Comparison of ENCODE assay signal across 1 cellular context in the genomic region with DNA sequence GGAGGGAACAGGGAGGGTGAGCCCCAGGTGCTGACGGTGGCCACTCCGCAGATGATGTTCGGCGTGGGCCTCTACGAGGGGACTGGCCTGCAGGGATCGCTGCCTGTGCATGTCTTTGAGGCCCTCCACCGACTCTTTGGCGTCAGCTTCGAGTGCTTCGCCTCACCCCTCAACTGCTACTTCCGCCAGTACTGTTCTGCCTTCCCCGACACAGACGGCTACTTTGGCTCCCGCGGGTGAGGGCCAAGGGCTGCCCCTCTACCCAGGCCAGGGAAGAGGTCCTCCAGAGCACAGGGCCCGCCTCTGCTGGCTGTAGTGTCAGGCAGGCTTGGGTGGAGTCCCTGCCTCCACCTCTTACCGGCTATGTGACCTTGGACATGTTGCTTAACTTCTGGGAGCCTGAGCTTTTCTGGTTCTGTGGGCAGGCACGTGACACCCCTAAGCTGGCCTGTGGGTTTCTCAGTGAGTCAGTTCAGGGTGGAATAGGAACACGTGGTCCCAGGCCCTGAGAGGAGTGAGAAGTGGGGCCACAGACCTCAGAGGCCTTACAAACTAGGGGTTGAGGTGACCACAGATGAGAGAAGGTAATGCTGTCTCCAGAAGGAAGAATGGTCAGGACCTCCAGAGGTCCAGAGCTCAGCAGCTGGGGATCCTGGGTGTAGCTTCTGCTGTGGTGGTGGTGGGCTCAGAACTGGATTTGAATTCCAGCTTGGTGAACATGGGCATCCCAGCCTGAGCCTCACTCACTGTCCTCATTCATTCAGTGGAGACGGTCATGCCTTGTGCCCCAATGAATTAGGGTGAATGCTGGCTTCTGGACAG.
A peak's percentile ranks its signal among the peaks of the same experiment; 100 is the strongest.
TF ChIP-seq lines count a peak whose summit lies in the region.

No MANE protein-coding gene starts in this region.

TF ChIP-seq in HepG2, 621 proteins besides CTCF, POLR2A, EP300 and RAD21 (continues in another document):
- TF ChIP-seq ZNF350 (CRISPR knock-in tag; IDR thresholded peaks at IDR 0.05; ENCODE audit: borderline replicate concordance, low read depth) (peak; percentile 99), ZBTB7B (CRISPR knock-in tag; IDR thresholded peaks at IDR 0.05) (peak; percentile 62; the same call in 1 of the 2 replicates), ZNF280D (CRISPR knock-in tag; IDR thresholded peaks at IDR 0.05) (peak; percentile 78), MNT (IDR thresholded peaks at IDR 0.05) (peak; percentile 99), HNF4G (IDR thresholded peaks at IDR 0.05; ENCODE audit: borderline replicate concordance, low read depth, low read length) (peak; percentile 22; the same call in 1 of the 2 replicates), HNF4G (CRISPR knock-in tag; IDR thresholded peaks at IDR 0.05; ENCODE audit: borderline replicate concordance, low read depth) (0 out of 2 replicates have a peak, but pooled peaks have one; percentile 27), JARID2 (CRISPR knock-in tag; IDR thresholded peaks at IDR 0.05; ENCODE audit: insufficient replicate concordance) (peak; percentile 70), ZNF781 (CRISPR knock-in tag; IDR thresholded peaks at IDR 0.05; ENCODE audit: borderline replicate concordance, not compliant biosample characterization) (no peak), ZBTB7A (CRISPR knock-in tag; IDR thresholded peaks at IDR 0.05) (peak; percentile 51; the same call in 1 of the 2 replicates), MLLT10 (CRISPR knock-in tag; IDR thresholded peaks at IDR 0.05) (no peak), NONO (IDR thresholded peaks at IDR 0.05) (no peak), NONO (CRISPR knock-in tag; conservative IDR thresholded peaks at IDR 0.05) (peak; percentile 91), MYNN (CRISPR knock-in tag; IDR thresholded peaks at IDR 0.05; ENCODE audit: low read depth) (peak; percentile 93; the same call in 1 of the 2 replicates), ZNF83 (CRISPR knock-in tag; IDR thresholded peaks at IDR 0.05; ENCODE audit: borderline replicate concordance) (no peak), ZNF883 (CRISPR knock-in tag; IDR thresholded peaks at IDR 0.05; ENCODE audit: not compliant biosample characterization) (peak; percentile 97), KAT8 (CRISPR knock-in tag; IDR thresholded peaks at IDR 0.05) (peak; percentile 93), FOXK2 (IDR thresholded peaks at IDR 0.05) (no peak), KAT2B (IDR thresholded peaks at IDR 0.05; ENCODE audit: borderline replicate concordance, low read depth, low read length) (no peak), MIXL1 (CRISPR knock-in tag; IDR thresholded peaks at IDR 0.05) (peak; percentile 80; the same call in 1 of the 2 replicates), MIER2 (CRISPR knock-in tag; IDR thresholded peaks at IDR 0.05) (peak; percentile 79), ZBTB39 (CRISPR knock-in tag; IDR thresholded peaks at IDR 0.05) (no peak), DR1 (CRISPR knock-in tag; IDR thresholded peaks at IDR 0.05) (peak; percentile 77), CBX5 (CRISPR knock-in tag; IDR thresholded peaks at IDR 0.05; ENCODE audit: borderline replicate concordance) (peak; percentile 87; the same call in 1 of the 2 replicates), ZNF788 (CRISPR knock-in tag; IDR thresholded peaks at IDR 0.05; ENCODE audit: borderline replicate concordance) (peak; percentile 96; the same call in 1 of the 2 replicates), TEAD3 (CRISPR knock-in tag; optimal IDR thresholded peaks at IDR 0.05; ENCODE audit: borderline replicate concordance) (peak; percentile 77), ZBTB44 (CRISPR knock-in tag; IDR thresholded peaks at IDR 0.05) (no peak; the same call in 1 of the 2 replicates)
- TF ChIP-seq, protein P1, sequence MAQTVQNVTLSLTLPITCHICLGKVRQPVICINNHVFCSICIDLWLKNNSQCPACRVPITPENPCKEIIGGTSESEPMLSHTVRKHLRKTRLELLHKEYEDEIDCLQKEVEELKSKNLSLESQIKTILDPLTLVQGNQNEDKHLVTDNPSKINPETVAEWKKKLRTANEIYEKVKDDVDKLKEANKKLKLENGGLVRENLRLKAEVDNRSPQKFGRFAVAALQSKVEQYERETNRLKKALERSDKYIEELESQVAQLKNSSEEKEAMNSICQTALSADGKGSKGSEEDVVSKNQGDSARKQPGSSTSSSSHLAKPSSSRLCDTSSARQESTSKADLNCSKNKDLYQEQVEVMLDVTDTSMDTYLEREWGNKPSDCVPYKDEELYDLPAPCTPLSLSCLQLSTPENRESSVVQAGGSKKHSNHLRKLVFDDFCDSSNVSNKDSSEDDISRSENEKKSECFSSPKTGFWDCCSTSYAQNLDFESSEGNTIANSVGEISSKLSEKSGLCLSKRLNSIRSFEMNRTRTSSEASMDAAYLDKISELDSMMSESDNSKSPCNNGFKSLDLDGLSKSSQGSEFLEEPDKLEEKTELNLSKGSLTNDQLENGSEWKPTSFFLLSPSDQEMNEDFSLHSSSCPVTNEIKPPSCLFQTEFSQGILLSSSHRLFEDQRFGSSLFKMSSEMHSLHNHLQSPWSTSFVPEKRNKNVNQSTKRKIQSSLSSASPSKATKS (CRISPR knock-in tag; IDR thresholded peaks at IDR 0.05), result no peak
- TF ChIP-seq, protein P2, sequence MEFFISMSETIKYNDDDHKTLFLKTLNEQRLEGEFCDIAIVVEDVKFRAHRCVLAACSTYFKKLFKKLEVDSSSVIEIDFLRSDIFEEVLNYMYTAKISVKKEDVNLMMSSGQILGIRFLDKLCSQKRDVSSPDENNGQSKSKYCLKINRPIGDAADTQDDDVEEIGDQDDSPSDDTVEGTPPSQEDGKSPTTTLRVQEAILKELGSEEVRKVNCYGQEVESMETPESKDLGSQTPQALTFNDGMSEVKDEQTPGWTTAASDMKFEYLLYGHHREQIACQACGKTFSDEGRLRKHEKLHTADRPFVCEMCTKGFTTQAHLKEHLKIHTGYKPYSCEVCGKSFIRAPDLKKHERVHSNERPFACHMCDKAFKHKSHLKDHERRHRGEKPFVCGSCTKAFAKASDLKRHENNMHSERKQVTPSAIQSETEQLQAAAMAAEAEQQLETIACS (CRISPR knock-in tag; IDR thresholded peaks at IDR 0.05), result peak; percentile 55
- TF ChIP-seq, protein P3, sequence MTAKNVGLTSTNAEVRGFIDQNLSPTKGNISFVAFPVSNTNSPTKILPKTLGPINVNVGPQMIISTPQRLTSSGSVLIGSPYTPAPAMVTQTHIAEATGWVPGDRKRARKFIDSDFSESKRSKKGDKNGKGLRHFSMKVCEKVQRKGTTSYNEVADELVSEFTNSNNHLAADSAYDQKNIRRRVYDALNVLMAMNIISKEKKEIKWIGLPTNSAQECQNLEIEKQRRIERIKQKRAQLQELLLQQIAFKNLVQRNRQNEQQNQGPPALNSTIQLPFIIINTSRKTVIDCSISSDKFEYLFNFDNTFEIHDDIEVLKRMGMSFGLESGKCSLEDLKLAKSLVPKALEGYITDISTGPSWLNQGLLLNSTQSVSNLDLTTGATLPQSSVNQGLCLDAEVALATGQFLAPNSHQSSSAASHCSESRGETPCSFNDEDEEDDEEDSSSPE (CRISPR knock-in tag; IDR thresholded peaks at IDR 0.05), result peak; percentile 83
